In the genomic region with DNA sequence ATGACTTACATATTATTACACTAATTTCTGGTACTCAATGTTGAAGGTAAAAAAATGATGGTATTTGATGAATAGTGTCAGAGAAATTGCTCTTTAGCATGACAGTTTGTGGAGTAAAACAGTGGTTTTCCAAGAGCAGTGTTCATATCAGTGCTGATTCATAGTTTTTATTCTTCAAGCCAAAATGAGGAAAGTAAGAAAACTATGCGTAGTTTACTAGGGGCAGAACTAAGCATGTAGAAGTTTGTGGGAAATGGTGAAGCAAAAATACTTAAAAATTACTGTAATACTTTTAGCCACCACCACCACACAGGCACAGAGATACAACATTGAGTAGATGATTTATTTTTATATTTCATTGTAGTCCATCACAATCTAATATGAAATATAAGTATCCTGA, we compare ENCODE assay signal across 28 cellular contexts.
"Had no signal": no experiment of that assay in that cellular context is flagged by ENCODE, and none has a peak within 500 bp of the region (broad histone marks: within the 10 kb centered on the region; RNA-seq: fewer than 3 reads in every experiment).

No MANE protein-coding gene starts in this region.

- H3K4me1 ChIP-seq: adrenal gland, ascending aorta, esophagus muscularis mucosa, foreskin keratinocyte, gastroesophageal sphincter, heart right ventricle had no signal

- H3K9me3 ChIP-seq: adrenal gland, ascending aorta, esophagus muscularis mucosa, gastroesophageal sphincter had no signal

- H3K27ac ChIP-seq: adrenal gland, ascending aorta, brain microvascular endothelial cell, esophagus muscularis mucosa, foreskin keratinocyte, gastroesophageal sphincter, heart right ventricle, hepatocyte, WERI-Rb-1 had no signal

- FAIRE-seq: bronchial epithelial cell, colon had no signal

- H3K4me3 ChIP-seq: adrenal gland, ascending aorta, esophagus muscularis mucosa, gastroesophageal sphincter, heart right ventricle, hepatocyte had no signal

- H3K36me3 ChIP-seq: adrenal gland, ascending aorta, brain microvascular endothelial cell, esophagus muscularis mucosa, gastroesophageal sphincter, heart right ventricle, WERI-Rb-1 had no signal

- DNase-seq: activated B cell treated with CpG ODN at 0.5 μM for 24 hours; activated CD4-positive, alpha-beta T cell treated with anti-CD3 and anti-CD28 coated beads for 48 hours; activated CD4-positive, alpha-beta T cell treated with anti-CD3 and anti-CD28 coated beads, Interleukin-2, amount 50 U/mL, for 1 hour; activated CD4-positive, alpha-beta T cell treated with anti-CD3 and anti-CD28 coated beads, Interleukin-2, amount 50 U/mL, for 48 hours; activated CD8-positive, alpha-beta memory T cell treated with anti-CD3 and anti-CD28 coated beads for 24 hours; activated CD8-positive, alpha-beta T cell treated with anti-CD3 and anti-CD28 coated beads for 36 hours; activated effector memory CD4-positive, alpha-beta T cell treated with Interleukin-2 at 50 U/mL for 16 hours; activated gamma-delta T cell treated with Interleukin-2 at 50 U/mL for 16 hours; activated naive CD4-positive, alpha-beta T cell treated with anti-CD3 and anti-CD28 coated beads, Interleukin-2, amount 50 U/mL, for 16 hours; activated naive CD4-positive, alpha-beta T cell treated with Interleukin-2 at 50 U/mL for 16 hours; activated T-cell treated with anti-CD3 and anti-CD28 coated beads, Interleukin-2, amount 50 U/mL, for 4 hours; adrenal gland; brain microvascular endothelial cell; cortex of kidney; dermis blood vessel endothelial cell; effector CD4-positive, alpha-beta T cell; effector memory CD8-positive, alpha-beta T cell; erythroblast; foreskin keratinocyte; heart right ventricle; T-helper 2 cell; WERI-Rb-1 had no signal

- H3K27me3 ChIP-seq: adrenal gland, ascending aorta, brain microvascular endothelial cell, esophagus muscularis mucosa, foreskin keratinocyte, gastroesophageal sphincter, heart right ventricle, hepatocyte had no signal
